ENCODE assay signal across 9 cellular contexts in genomic region chr2:237743561-237744269, GRCh38. TPM values are rescaled to one million over a fixed set of nuclear protein-coding genes. Genes with fewer than 3 reads are reported as not detected.
DNase-seq lines count a peak whose midpoint lies in the region; ATAC-seq and TF ChIP-seq lines count a peak whose summit lies in the region.
"Had no signal": no experiment of that assay in that cellular context is flagged by ENCODE, and none has a peak within 500 bp of the region (broad histone marks: within the 10 kb centered on the region; RNA-seq: fewer than 3 reads in every experiment).

No MANE protein-coding gene starts in this region.

- CTCF ChIA-PET in BJ (lab: Yijun Ruan, JAX) = interaction anchor here (0.7 to 6.1 kb wide), 17 partner anchors 12 to 231 kb away, joined by 3 to 97 read pairs (median 6); no protein-coding TSS in a partner anchor

- DNase-seq in BJ (ENCODE audit: low read depth) = no peak
- no peak for DNase-seq in chondrocyte (ENCODE audit: low spot score)
- DNase-seq in nephron progenitor cell = no peak
- no peak for DNase-seq in RKO (ENCODE audit: low spot score)
- DNase-seq in NCI-H2107 treated with DMSO at 0.1 percent for 48 hours (lab: John Stamatoyannopoulos, UW; ENCODE audit: unreplicated experiment) = no peak
- DNase-seq in SIG-M5 (lab: John Stamatoyannopoulos, UW) = no peak
- DNase-seq: kidney glomerular epithelial cell had no signal

- POLR2A ChIA-PET in BJ (lab: Charles Lee) = no interaction called here

- H3K4me1 Mint-ChIP-seq in IgD-negative memory B cell = peaks cover 19 to 28% (median 22%) of the 10 kb centered on the region in 3 donors
- H3K4me1 Mint-ChIP-seq in chondrocyte (ENCODE audit: low read depth) = peaks cover 34% of the 10 kb centered on the region
- peaks cover 56% of the 10 kb centered on the region for H3K4me1 Mint-ChIP-seq in nephron progenitor cell

- H3K27me3 Mint-ChIP-seq in IgD-negative memory B cell (no peaks in the 10 kb centered on the region), chondrocyte (ENCODE audit: low read depth) (no peaks in the 10 kb centered on the region), nephron progenitor cell (ENCODE audit: low read depth, poor library complexity) (no peaks in the 10 kb centered on the region)

- H3K4me3 Mint-ChIP-seq in IgD-negative memory B cell (peak overlapping the region in 1 of 4 donors; percentile 23), chondrocyte (ENCODE audit: unreplicated experiment) (no peak overlapping the region), nephron progenitor cell (no peak overlapping the region)

- ATAC-seq in HG03135 (IDR thresholded peaks at IDR 0.05; ENCODE audit: unreplicated experiment) = no peak

- TF ChIP-seq CTCF in BJ (IDR thresholded peaks at IDR 0.05; ENCODE audit: insufficient read depth, low read depth, low read length) = peak; percentile 18; the same call in 1 of the 2 replicates
- peak; percentile 62 for TF ChIP-seq CTCF in chondrocyte (IDR thresholded peaks at IDR 0.05)
- TF ChIP-seq CTCF in nephron progenitor cell (IDR thresholded peaks at IDR 0.05) = no peak

- peaks cover 6% of the 10 kb centered on the region for H3K36me3 ChIP-seq in BJ (ENCODE audit: control insufficient read depth, insufficient read depth, low read length)

- peaks cover 5% of the 10 kb centered on the region for H3K36me3 Mint-ChIP-seq in IgD-negative memory B cell
- H3K36me3 Mint-ChIP-seq in chondrocyte (ENCODE audit: low read depth) = peaks cover 9% of the 10 kb centered on the region
- H3K36me3 Mint-ChIP-seq in nephron progenitor cell (ENCODE audit: low read depth) = peaks cover 25% of the 10 kb centered on the region

- no peak overlapping the region for H3K4me3 ChIP-seq in BJ (ENCODE audit: low read depth, low read length)

- H3K27ac Mint-ChIP-seq in IgD-negative memory B cell (peak overlapping the region; percentile 8 to 98 (median 80)), chondrocyte (ENCODE audit: unreplicated experiment) (peak overlapping the region; percentile 76), nephron progenitor cell (peak overlapping the region; percentile 65)

- H3K9me3 Mint-ChIP-seq in IgD-negative memory B cell = no peaks in the 10 kb centered on the region
- H3K9me3 Mint-ChIP-seq in chondrocyte (ENCODE audit: low read depth) = no peaks in the 10 kb centered on the region
- no peaks in the 10 kb centered on the region for H3K9me3 Mint-ChIP-seq in nephron progenitor cell

- H3K27me3 ChIP-seq in BJ (ENCODE audit: control insufficient read depth, insufficient read depth, low read length) = no peaks in the 10 kb centered on the region

RNA-seq across cellular contexts. Expression of gene RBM44, which starts 54.9 kb away (rescaled TPM):
- polyA plus RNA-seq in BJ (2011; rRNA removed) (0.05 and 0.07 TPM in 2 replicates), IgD-negative memory B cell (0.11 TPM)
- 0.05 TPM in 1 of 2 replicates, not detected in the other for polyA minus RNA-seq in BJ (2011; rRNA and poly(A)+ RNA removed)
- 0.48 to 0.54 TPM (median 0.50 TPM) in 3 replicates for total RNA-seq in chondrocyte
